In genomic region chr1:10694633-10695627, GRCh38 we compare ENCODE assay signal across 1 cellular context.
A peak's percentile ranks its signal among the peaks of the same experiment; 100 is the strongest.
TF ChIP-seq lines count a peak whose summit lies in the region.

No MANE protein-coding gene starts in this region.

TF ChIP-seq in HEK293, 187 proteins besides CTCF, POLR2A, EP300 and RAD21 (continued from another document):
- no peak for TF ChIP-seq ZNF626 (tag by site-specific recombination; IDR thresholded peaks at IDR 0.05)
- no peak for TF ChIP-seq ZNF398 (tag by site-specific recombination; IDR thresholded peaks at IDR 0.05)
- 0 out of 2 replicates have a peak, but pooled peaks have one; percentile 13 for TF ChIP-seq IKZF3 (tag by site-specific recombination; IDR thresholded peaks at IDR 0.05)
- TF ChIP-seq ZBTB8A (tag by site-specific recombination; IDR thresholded peaks at IDR 0.05) = peak; percentile 24; the same call in 1 of the 2 replicates
- peak; percentile 26 for TF ChIP-seq ZBTB26 (tag by site-specific recombination; optimal IDR thresholded peaks at IDR 0.05)
